1 cellular context compared by ENCODE assay signal in genomic region chr9:75834878-75835277, GRCh38.
TF ChIP-seq lines count a peak whose summit lies in the region.

No MANE protein-coding gene starts in this region.

TF ChIP-seq in GM23338, 12 proteins besides CTCF, POLR2A, EP300 and RAD21 (continued from another document):
- no peak for TF ChIP-seq JUNB (IDR thresholded peaks at IDR 0.05; ENCODE audit: unreplicated experiment)
- no peak for TF ChIP-seq STAT1 (IDR thresholded peaks at IDR 0.05; ENCODE audit: unreplicated experiment)
- TF ChIP-seq REST (IDR thresholded peaks at IDR 0.05; ENCODE audit: unreplicated experiment), result no peak
- no peak for TF ChIP-seq ZNF331 (CRISPR knock-in tag; IDR thresholded peaks at IDR 0.05; ENCODE audit: low read depth)
- TF ChIP-seq ZNF462 (CRISPR knock-in tag; IDR thresholded peaks at IDR 0.05), result no peak
- TF ChIP-seq POLR2AphosphoS5 (IDR thresholded peaks at IDR 0.05; ENCODE audit: low read depth), result no peak
